17 cellular contexts compared by ENCODE assay signal in the genomic region with DNA sequence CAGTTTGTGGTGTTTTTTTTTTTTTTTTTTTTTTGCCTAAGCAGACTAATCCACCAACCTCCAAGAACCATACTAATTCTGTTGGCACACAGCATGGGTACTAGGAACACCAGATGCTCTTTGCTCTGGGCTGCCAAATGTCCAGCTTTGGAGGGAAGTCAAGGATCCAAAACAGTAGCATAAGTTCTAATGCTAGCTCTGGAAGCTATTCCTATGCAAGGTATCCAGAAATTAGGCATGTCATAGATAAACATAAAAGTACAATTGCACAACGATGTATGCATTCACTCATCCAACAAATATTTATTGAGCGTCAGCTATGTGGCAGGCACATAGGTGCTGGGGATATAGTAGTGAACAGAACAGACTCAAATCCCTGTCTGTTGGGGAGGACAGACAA.
DNase-seq lines count a peak whose midpoint lies in the region; ATAC-seq and TF ChIP-seq lines count a peak whose summit lies in the region.
"Had no signal": no experiment of that assay in that cellular context is flagged by ENCODE, and none has a peak within 500 bp of the region (broad histone marks: within the 10 kb centered on the region; RNA-seq: fewer than 3 reads in every experiment).

No MANE protein-coding gene starts in this region.

- H3K4me3 ChIP-seq in PC-3 (ENCODE audit: low read length) (no peak overlapping the region), osteoblast (ENCODE audit: insufficient read depth, low read length) (no peak overlapping the region), neuronal stem cell (ENCODE audit: low read length in 2 of 2) (no peak overlapping the region)
- H3K4me3 ChIP-seq: heart left ventricle, ovary, stomach had no signal

- POLR2A ChIA-PET in PC-3 (lab: Charles Lee; ENCODE audit: unreplicated experiment) = interaction anchor here (0.6 kb wide), 1 partner anchor 32 kb away, joined by 6 read pairs; no protein-coding TSS in a partner anchor

- H4K20me1 ChIP-seq in PC-3 (ENCODE audit: low read length) (no peaks in the 10 kb centered on the region), osteoblast (ENCODE audit: insufficient read depth, low read length) (no peaks in the 10 kb centered on the region)

- no peaks in the 10 kb centered on the region for H3K36me3 ChIP-seq in PC-3 (ENCODE audit: low read depth, low read length)
- no peaks in the 10 kb centered on the region for H3K36me3 ChIP-seq in osteoblast (ENCODE audit: insufficient read depth, low read length)
- no peaks in the 10 kb centered on the region for H3K36me3 ChIP-seq in neuronal stem cell (replicated peaks in 1 of 2; ENCODE audit: control insufficient read depth in 2 of 2, insufficient read depth in 2 of 2, low read length in 2 of 2)
- H3K36me3 ChIP-seq: heart left ventricle, ovary, stomach had no signal

- H3K4ac ChIP-seq in neuronal stem cell (ENCODE audit: low read length) = no peak overlapping the region

- no peak overlapping the region for H3K18ac ChIP-seq in neuronal stem cell (ENCODE audit: low read length)

- H3K9ac ChIP-seq in PC-3 (ENCODE audit: low read length) (no peak overlapping the region), neuronal stem cell (ENCODE audit: low read depth, low read length, poor library complexity) (no peak overlapping the region)

- no peak overlapping the region for H3K23ac ChIP-seq in neuronal stem cell (ENCODE audit: low read depth, low read length, poor library complexity)

- no peak overlapping the region for H2BK12ac ChIP-seq in neuronal stem cell (ENCODE audit: low read length)

- H3K4me2 ChIP-seq in PC-3 (ENCODE audit: low read length) = peak overlapping the region; percentile 59
- H3K4me2 ChIP-seq in osteoblast (ENCODE audit: insufficient read depth, low read length) = peak overlapping the region; percentile 47
- no peak overlapping the region for H3K4me2 ChIP-seq in neuronal stem cell (ENCODE audit: insufficient read depth, low read length, poor library complexity, severe bottlenecking)

- H3K79me1 ChIP-seq in neuronal stem cell (ENCODE audit: low read depth, low read length) = peaks cover 1% of the 10 kb centered on the region

- CTCF ChIA-PET in PC-3 (lab: Charles Lee) = no interaction called here

- H3K4me1 ChIP-seq in PC-3 (ENCODE audit: insufficient read depth, low read length) = peaks cover 49% of the 10 kb centered on the region
- H3K4me1 ChIP-seq in osteoblast (ENCODE audit: insufficient read depth, low read length) = peaks cover 44% of the 10 kb centered on the region
- peaks cover 0 to 1% of the 10 kb centered on the region in 2 donors for H3K4me1 ChIP-seq in neuronal stem cell (ENCODE audit: control insufficient read depth in 2 of 2, insufficient read depth in 1 of 2, low read depth in 1 of 2, low read length in 2 of 2)

- no peak overlapping the region for H2BK5ac ChIP-seq in neuronal stem cell (ENCODE audit: low read length)

- no peaks in the 10 kb centered on the region for H3K79me2 ChIP-seq in PC-3 (ENCODE audit: low read length)
- no peaks in the 10 kb centered on the region for H3K79me2 ChIP-seq in osteoblast (ENCODE audit: insufficient read depth, low read length)

- H3K9me3 ChIP-seq in PC-3 (ENCODE audit: low read length) = no peaks in the 10 kb centered on the region
- peaks cover 3% of the 10 kb centered on the region for H3K9me3 ChIP-seq in osteoblast (ENCODE audit: low read depth, low read length)
- peaks cover 0 to 3% of the 10 kb centered on the region in 2 donors for H3K9me3 ChIP-seq in neuronal stem cell (replicated peaks in 1 of 2; ENCODE audit: control insufficient read depth in 2 of 2, insufficient read depth in 1 of 2, low read depth in 1 of 2, low read length in 2 of 2)
- H3K9me3 ChIP-seq: heart left ventricle, ovary had no signal

- WGBS in neuronal stem cell (ENCODE audit: extremely low coverage in 2 of 2, insufficient read length in 2 of 2, insufficient replicate concordance in 1 of 2), 2 donors = no CpG with 5 or more reads among the region's 2 CpGs

- BruUV-seq in PC-3 (replicated peaks; lab: Mats Ljungman, UMichigan) = no TSS peak

- no peaks in the 10 kb centered on the region for H3K9me2 ChIP-seq in PC-3 (replicated peaks; ENCODE audit: low read length)

- no peak overlapping the region for H4K8ac ChIP-seq in neuronal stem cell (ENCODE audit: low read depth, low read length)

- intact Hi-C loops in PC-3 (cut with micrococcal nuclease) = loop anchor here (5.0 kb wide), 1 partner anchor 68 kb away; the partner anchor contains the start of gene INTS6

- H2AFZ ChIP-seq in PC-3 (ENCODE audit: low read length) = no peak overlapping the region
- no peak overlapping the region for H2AFZ ChIP-seq in osteoblast (ENCODE audit: low read length)
- H2AFZ ChIP-seq in neuronal stem cell (ENCODE audit: low read length) = no peak overlapping the region

- H4K91ac ChIP-seq in neuronal stem cell (ENCODE audit: low read depth, low read length, poor library complexity) = no peak overlapping the region

- H3K27me3 ChIP-seq in PC-3 (ENCODE audit: low read length) (no peaks in the 10 kb centered on the region), osteoblast (ENCODE audit: insufficient read depth, low read length) (no peaks in the 10 kb centered on the region), neuronal stem cell (ENCODE audit: control insufficient read depth in 3 of 3, insufficient read depth in 3 of 3, low read depth in 1 of 3, low read length in 3 of 3) (no peaks in the 10 kb centered on the region)
- H3K27me3 ChIP-seq: heart left ventricle, ovary, stomach had no signal

- H2AK5ac ChIP-seq in neuronal stem cell (ENCODE audit: low read depth, low read length) = no peak overlapping the region

- ATAC-seq in PC-3 = peak; percentile 53
- ATAC-seq in GM19452 (IDR thresholded peaks at IDR 0.05; ENCODE audit: unreplicated experiment) = no peak
- ATAC-seq: CD8-positive, alpha-beta T cell; HCT116; heart left ventricle had no signal

- no peak overlapping the region for H2BK120ac ChIP-seq in neuronal stem cell (ENCODE audit: low read depth, low read length)

- peak overlapping the region; percentile 70 for H3K27ac ChIP-seq in PC-3 (ENCODE audit: low read length)
- peak overlapping the region; percentile 88 for H3K27ac ChIP-seq in osteoblast (ENCODE audit: low read depth, low read length)
- H3K27ac ChIP-seq in neuronal stem cell (replicated peaks; ENCODE audit: low read length) = no peak overlapping the region
- H3K27ac ChIP-seq: heart left ventricle, ovary, stomach had no signal

- no peaks in the 10 kb centered on the region for H3F3A ChIP-seq in PC-3 (ENCODE audit: low read length, unreplicated experiment)

- peak; percentile 77 for DNase-seq in ELR (ENCODE audit: low read depth)
- peak; percentile 79 for DNase-seq in PC-3
- peak; percentile 95 for DNase-seq in fibroblast of gingiva (ENCODE audit: low read depth)
- DNase-seq in osteoblast (ENCODE audit: insufficient read length, low spot score, missing footprints) = no peak
- no peak for DNase-seq in NCI-H1092 treated with DMSO at 0.1 percent for 48 hours (lab: John Stamatoyannopoulos, UW)
- DNase-seq in neuronal stem cell (ENCODE audit: low spot score) = no peak
- no peak for DNase-seq in Kasumi-1 (lab: John Stamatoyannopoulos, UW)
- DNase-seq: activated naive CD4-positive, alpha-beta T cell; CD8-positive, alpha-beta T cell; heart left ventricle; NCI-H2029 treated with DMSO at 0.1 percent for 48 hours; ovary; stimulated activated CD4-positive, alpha-beta T cell treated with anti-CD3 and anti-CD28 coated beads, Interleukin-12 subunit alpha, Interleukin-12 subunit beta, amount 100 ng/mL, for 4 hours; stomach; T-helper 1 cell had no signal

- no peak overlapping the region for H3K14ac ChIP-seq in neuronal stem cell (ENCODE audit: low read length)

- TF ChIP-seq CTCF in PC-3 (conservative IDR thresholded peaks at IDR 0.05; ENCODE audit: low read depth, low read length) (no peak), osteoblast (IDR thresholded peaks at IDR 0.05; ENCODE audit: extremely low read depth, low read depth, low read length) (no peak)

- H2BK15ac ChIP-seq in neuronal stem cell (ENCODE audit: low read length) = no peak overlapping the region

Comparison
In these comparisons a context has a peak if more than half of its experiments do, and no peak if none do; other contexts are left out.
1. DNase-seq: peak in ELR (single experiment), PC-3 (single experiment) and fibroblast of gingiva (single experiment); none in osteoblast (single experiment), NCI-H1092 treated with DMSO at 0.1 percent for 48 hours (single experiment), neuronal stem cell (single experiment) and Kasumi-1 (0 of 2).